Comparison of ENCODE assay signal across 11 cellular contexts in the genomic region with DNA sequence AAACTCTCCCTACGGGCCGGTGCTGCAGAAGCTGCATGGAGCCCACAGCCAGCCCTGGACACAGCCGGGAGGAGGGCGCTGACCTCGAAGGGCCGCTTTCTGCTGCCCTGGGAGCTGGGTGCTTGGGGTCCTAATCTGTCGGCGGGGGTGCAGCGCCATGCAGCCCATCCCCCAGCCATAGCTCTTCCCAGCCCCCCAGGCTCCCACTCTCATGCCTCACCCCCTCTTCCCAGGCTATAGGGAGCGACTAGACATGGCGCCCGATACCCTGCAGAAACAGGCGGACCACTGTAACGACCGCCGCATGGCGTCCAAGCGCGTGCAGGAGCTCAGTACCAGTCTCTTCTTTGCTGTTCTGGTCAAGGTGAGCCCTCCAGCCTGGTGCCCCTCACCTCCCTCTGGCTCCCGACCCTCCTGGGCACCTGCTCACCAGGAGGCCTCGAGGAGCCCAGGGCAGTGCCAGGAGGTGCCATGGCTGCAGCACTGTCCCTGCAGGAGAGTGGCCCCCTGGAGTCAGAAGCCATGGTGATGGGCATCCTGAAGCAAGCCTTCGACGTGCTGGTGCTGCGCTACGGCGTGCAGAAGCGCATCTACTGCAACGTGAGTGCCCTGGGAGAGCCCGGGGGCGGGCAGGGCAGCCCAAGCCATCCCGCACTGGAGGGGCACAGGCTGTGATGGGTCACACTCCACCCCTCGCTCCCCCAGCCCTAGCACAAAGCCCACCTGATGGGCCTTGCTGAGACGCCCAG. TPM values are rescaled to one million over a fixed set of nuclear protein-coding genes. Genes with fewer than 3 reads are reported as not detected.
A peak's percentile ranks its signal among the peaks of the same experiment; 100 is the strongest.
DNase-seq lines count a peak whose midpoint lies in the region; ATAC-seq, FAIRE-seq and TF ChIP-seq lines count a peak whose summit lies in the region.
"Not testable (repeated sequence)": the region's sequence is repeated elsewhere in the genome, so short reads cannot be mapped to it uniquely, and the experiment has no call there.
"Had no signal": no experiment of that assay in that cellular context is flagged by ENCODE, and none has a peak within 500 bp of the region (broad histone marks: within the 10 kb centered on the region; RNA-seq: fewer than 3 reads in every experiment).

No MANE protein-coding gene starts in this region.

- H3K4me3 ChIP-seq in WERI-Rb-1 (ENCODE audit: low read depth, low read length) = not testable (repeated sequence)

- CTCF ChIA-PET in activated naive CD4-positive, alpha-beta T cell treated with anti-CD3 and anti-CD28 coated beads, Interleukin-2, amount 10 ng/mL, durations not matched to agents 7 days and 5 days (lab: Charles Lee) = interaction anchor here (1.1 to 5.3 kb wide), 3 partner anchors 30 to 105 kb away, joined by 4 to 41 read pairs (median 5); no protein-coding TSS in a partner anchor

- H3K36me3 ChIP-seq in WERI-Rb-1 = not testable (repeated sequence)

- not testable (repeated sequence) for H3K27ac Mint-ChIP-seq in activated naive CD4-positive, alpha-beta T cell treated with anti-CD3 and anti-CD28 coated beads, Interleukin-2, amount 10 ng/mL, durations not matched to agents 7 days and 5 days; natural killer cell

- H3K27me3 ChIP-seq in WERI-Rb-1 (ENCODE audit: insufficient read depth, low read depth, severe bottlenecking) = not testable (repeated sequence)

- not testable (repeated sequence) for H3K4me3 Mint-ChIP-seq in activated naive CD4-positive, alpha-beta T cell treated with anti-CD3 and anti-CD28 coated beads, Interleukin-2, amount 10 ng/mL, durations not matched to agents 7 days and 5 days; natural killer cell

- H3K27me3 Mint-ChIP-seq in activated naive CD4-positive, alpha-beta T cell treated with anti-CD3 and anti-CD28 coated beads, Interleukin-2, amount 10 ng/mL, durations not matched to agents 7 days and 5 days; natural killer cell (ENCODE audit: low read depth in 2 of 2): not testable (repeated sequence)

- not testable (repeated sequence) for H3K27ac ChIP-seq in WERI-Rb-1

- not testable (repeated sequence) for H3K9me3 ChIP-seq in WERI-Rb-1 (ENCODE audit: severe bottlenecking)

- intact Hi-C loops in Right ventricle myocardium superior (cut with DNase I); natural killer cell (cut with micrococcal nuclease); sciatic nerve (cut with DNase I): not testable (repeated sequence)

- not testable (repeated sequence) for H3K36me3 Mint-ChIP-seq in activated naive CD4-positive, alpha-beta T cell treated with anti-CD3 and anti-CD28 coated beads, Interleukin-2, amount 10 ng/mL, durations not matched to agents 7 days and 5 days; natural killer cell

- peak; percentile 9 for FAIRE-seq in urothelium cell line (lab: Jason Lieb, UNC)

- not testable (repeated sequence) for ATAC-seq in Right ventricle myocardium superior (ENCODE audit: poor library complexity); left lobe of liver; natural killer cell; sciatic nerve

- not testable (repeated sequence) for H3K9me3 Mint-ChIP-seq in activated naive CD4-positive, alpha-beta T cell treated with anti-CD3 and anti-CD28 coated beads, Interleukin-2, amount 10 ng/mL, durations not matched to agents 7 days and 5 days; natural killer cell

- not testable (repeated sequence) for H3K4me1 Mint-ChIP-seq in activated naive CD4-positive, alpha-beta T cell treated with anti-CD3 and anti-CD28 coated beads, Interleukin-2, amount 10 ng/mL, durations not matched to agents 7 days and 5 days; natural killer cell

- DNase-seq in WERI-Rb-1 = peak; percentile 1
- peak; percentile 35 for DNase-seq in activated CD8-positive, alpha-beta memory T cell treated with anti-CD3 and anti-CD28 coated beads for 24 hours
- DNase-seq in activated naive CD4-positive, alpha-beta T cell treated with anti-CD3 and anti-CD28 coated beads, Interleukin-2, amount 10 ng/mL, durations not matched to agents 7 days and 5 days = peak; percentile 16
- DNase-seq in Right ventricle myocardium superior = peak; percentile 33
- peak; percentile 39 for DNase-seq in left lobe of liver (ENCODE audit: low spot score)
- peak; percentile 10 for DNase-seq in natural killer cell
- peak; percentile 42 for DNase-seq in sciatic nerve (ENCODE audit: low spot score)
- not testable (repeated sequence) for DNase-seq in urothelium cell line (ENCODE audit: low spot score)

- TF ChIP-seq CTCF in WERI-Rb-1 (IDR thresholded peaks at IDR 0.05; ENCODE audit: low read depth, low read length); natural killer cell (IDR thresholded peaks at IDR 0.05): not testable (repeated sequence)

RNA-seq across cellular contexts. Expression of gene ALPP, which starts 44.2 kb away (rescaled TPM):
- total RNA-seq in Right ventricle myocardium superior = not detected
- total RNA-seq in left lobe of liver = 0.20 TPM
- under 1 TPM in 1 of 3 donors, not detected in 2; 0.30 TPM for total RNA-seq in natural killer cell
- not detected for total RNA-seq in sciatic nerve
- total RNA-seq: B cell, Daoy, HFFc6 had no signal
